Comparison of ENCODE assay signal across 8 cellular contexts in genomic region chr3:33131328-33132018, GRCh38. TPM values are rescaled to one million over a fixed set of nuclear protein-coding genes. Genes with fewer than 3 reads are reported as not detected.
DNase-seq lines count a peak whose midpoint lies in the region; ATAC-seq lines count a peak whose summit lies in the region.

No MANE protein-coding gene starts in this region.

- H3K27me3 Mint-ChIP-seq in stimulated activated memory B cell treated with anti-CD40 and anti-IgM and Interleukin-4, amounts not matched to agents 10 μg/mL and 1 μg/mL and 100 μg/mL, for 72 hours = no peaks in the 10 kb centered on the region

- no peaks in the 10 kb centered on the region for H3K4me1 Mint-ChIP-seq in stimulated activated memory B cell treated with anti-CD40 and anti-IgM and Interleukin-4, amounts not matched to agents 10 μg/mL and 1 μg/mL and 100 μg/mL, for 72 hours

- H3K36me3 Mint-ChIP-seq in stimulated activated memory B cell treated with anti-CD40 and anti-IgM and Interleukin-4, amounts not matched to agents 10 μg/mL and 1 μg/mL and 100 μg/mL, for 72 hours = peaks cover 47% of the 10 kb centered on the region

- H3K27ac Mint-ChIP-seq in stimulated activated memory B cell treated with anti-CD40 and anti-IgM and Interleukin-4, amounts not matched to agents 10 μg/mL and 1 μg/mL and 100 μg/mL, for 72 hours = no peak overlapping the region

- DNase-seq in activated gamma-delta T cell treated with Interleukin-2 at 50 U/mL for 16 hours (peak; percentile 23), activated gamma-delta T cell (lab: John Stamatoyannopoulos, UW) (no peak), HCEC 1CT (peak; percentile 62), LoVo (ENCODE audit: low spot score) (peak; percentile 52), SK-N-DZ (ENCODE audit: low spot score) (peak; percentile 71), kidney tubule cell (ENCODE audit: low spot score) (peak; percentile 80)
- DNase-seq in central memory CD4-positive, alpha-beta T cell = peak; percentile 11

- ATAC-seq in stimulated activated memory B cell treated with anti-CD40 and anti-IgM and Interleukin-4, amounts not matched to agents 10 μg/mL and 1 μg/mL and 100 μg/mL, for 72 hours = peak; percentile 58

- H3K9me3 Mint-ChIP-seq in stimulated activated memory B cell treated with anti-CD40 and anti-IgM and Interleukin-4, amounts not matched to agents 10 μg/mL and 1 μg/mL and 100 μg/mL, for 72 hours = no peaks in the 10 kb centered on the region

- H3K4me3 Mint-ChIP-seq in stimulated activated memory B cell treated with anti-CD40 and anti-IgM and Interleukin-4, amounts not matched to agents 10 μg/mL and 1 μg/mL and 100 μg/mL, for 72 hours = no peak overlapping the region

RNA-seq across cellular contexts. Expression of gene CRTAP, which starts 17.7 kb away (rescaled TPM):
- polyA plus RNA-seq in SK-N-DZ (2014; cell fraction: cytosol; rRNA removed) = 159 and 167 TPM in 2 replicates
- 53.6 and 60.6 TPM in 2 replicates for polyA plus RNA-seq in SK-N-DZ (2014; cell fraction: nucleus; rRNA removed)

RNA-seq across cellular contexts. Expression of gene GLB1, which starts 34.5 kb away (rescaled TPM):
- polyA plus RNA-seq in SK-N-DZ (2014; cell fraction: cytosol; rRNA removed) = 73.6 and 78.8 TPM in 2 replicates
- 32.1 and 37.3 TPM in 2 replicates for polyA plus RNA-seq in SK-N-DZ (2014; cell fraction: nucleus; rRNA removed)

RNA-seq across cellular contexts. Expression of gene TMPPE, which starts 34.5 kb away (rescaled TPM):
- polyA plus RNA-seq in SK-N-DZ (2014; cell fraction: cytosol; rRNA removed) = 0.29 and 1.5 TPM in 2 replicates
- 0.50 and 1.2 TPM in 2 replicates for polyA plus RNA-seq in SK-N-DZ (2014; cell fraction: nucleus; rRNA removed)
